Comparison of ENCODE assay signal across 1 cellular context in the genomic region with DNA sequence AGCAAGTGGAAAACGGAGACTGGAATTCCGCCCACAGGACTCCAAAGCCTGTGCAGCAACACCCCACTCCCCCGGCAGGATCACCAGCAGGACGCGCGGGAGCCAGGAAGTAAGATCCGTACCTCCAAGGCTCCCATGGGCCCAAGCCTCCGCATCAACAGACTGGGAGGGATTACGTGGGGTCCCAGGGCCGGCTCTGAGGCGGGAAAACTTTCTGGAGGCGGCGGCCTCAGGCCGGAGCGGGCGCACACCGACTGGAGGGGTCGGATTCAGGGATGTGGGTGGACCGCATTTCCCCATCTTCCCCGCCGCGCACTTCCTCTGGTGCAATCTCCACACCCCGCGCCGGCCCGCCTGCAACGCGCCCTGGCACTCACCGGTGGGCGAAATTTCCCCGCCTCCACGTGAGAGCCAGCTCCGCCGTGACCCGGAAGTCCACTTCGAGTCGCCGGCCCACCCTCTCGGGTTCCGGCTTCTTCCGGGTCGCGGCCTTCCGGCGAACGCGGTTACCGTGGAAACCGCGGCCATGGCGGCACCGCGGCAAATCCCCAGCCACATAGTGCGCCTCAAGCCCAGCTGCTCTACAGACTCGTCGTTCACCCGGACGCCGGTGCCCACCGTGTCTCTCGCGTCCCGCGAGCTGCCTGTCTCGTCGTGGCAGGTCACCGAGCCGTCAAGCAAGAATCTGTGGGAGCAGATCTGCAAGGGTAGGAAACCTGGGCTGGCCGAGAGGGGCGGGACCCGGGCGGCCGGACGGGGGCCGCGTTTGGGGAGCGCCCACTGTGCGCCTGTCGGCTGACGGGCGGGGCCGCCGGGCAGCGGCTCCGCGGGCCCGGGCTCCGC.
TF ChIP-seq lines count a peak whose summit lies in the region.

A gene with protein sequence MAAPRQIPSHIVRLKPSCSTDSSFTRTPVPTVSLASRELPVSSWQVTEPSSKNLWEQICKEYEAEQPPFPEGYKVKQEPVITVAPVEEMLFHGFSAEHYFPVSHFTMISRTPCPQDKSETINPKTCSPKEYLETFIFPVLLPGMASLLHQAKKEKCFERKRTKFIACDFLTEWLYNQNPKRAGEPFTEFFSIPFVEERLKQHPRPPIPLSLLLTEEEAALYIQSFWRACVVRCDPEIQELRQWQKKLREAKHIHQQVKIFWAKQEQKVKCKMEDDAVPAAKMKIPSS (plus strand): TSS at position 491 of the 843 bp plus-strand sequence. CDS start 36 bp downstream, at position 527.
A gene with protein sequence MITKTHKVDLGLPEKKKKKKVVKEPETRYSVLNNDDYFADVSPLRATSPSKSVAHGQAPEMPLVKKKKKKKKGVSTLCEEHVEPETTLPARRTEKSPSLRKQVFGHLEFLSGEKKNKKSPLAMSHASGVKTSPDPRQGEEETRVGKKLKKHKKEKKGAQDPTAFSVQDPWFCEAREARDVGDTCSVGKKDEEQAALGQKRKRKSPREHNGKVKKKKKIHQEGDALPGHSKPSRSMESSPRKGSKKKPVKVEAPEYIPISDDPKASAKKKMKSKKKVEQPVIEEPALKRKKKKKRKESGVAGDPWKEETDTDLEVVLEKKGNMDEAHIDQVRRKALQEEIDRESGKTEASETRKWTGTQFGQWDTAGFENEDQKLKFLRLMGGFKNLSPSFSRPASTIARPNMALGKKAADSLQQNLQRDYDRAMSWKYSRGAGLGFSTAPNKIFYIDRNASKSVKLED (minus strand): TSS at position 447 of the 843 bp plus-strand sequence. CDS start 3,192 bp downstream, outside the sequence.

TF ChIP-seq in K562, 482 proteins besides CTCF, POLR2A, EP300 and RAD21 (continued from another document and continues in another):
- TF ChIP-seq EZH2 (IDR thresholded peaks at IDR 0.05; ENCODE audit: borderline replicate concordance, low read depth, low read length) = no peak
- no peak; the same call in 1 of the 2 replicates for TF ChIP-seq SOX6 (IDR thresholded peaks at IDR 0.05)
- no peak for TF ChIP-seq RBM39 (optimal IDR thresholded peaks at IDR 0.05; ENCODE audit: low read depth, low read length)
- TF ChIP-seq HDAC6 (IDR thresholded peaks at IDR 0.05; ENCODE audit: low read depth, low read length) = no peak
- TF ChIP-seq, protein P1, sequence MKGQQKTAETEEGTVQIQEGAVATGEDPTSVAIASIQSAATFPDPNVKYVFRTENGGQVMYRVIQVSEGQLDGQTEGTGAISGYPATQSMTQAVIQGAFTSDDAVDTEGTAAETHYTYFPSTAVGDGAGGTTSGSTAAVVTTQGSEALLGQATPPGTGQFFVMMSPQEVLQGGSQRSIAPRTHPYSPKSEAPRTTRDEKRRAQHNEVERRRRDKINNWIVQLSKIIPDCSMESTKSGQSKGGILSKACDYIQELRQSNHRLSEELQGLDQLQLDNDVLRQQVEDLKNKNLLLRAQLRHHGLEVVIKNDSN (CRISPR knock-in tag; IDR thresholded peaks at IDR 0.05) = peak; percentile 73
- TF ChIP-seq, protein P2, sequence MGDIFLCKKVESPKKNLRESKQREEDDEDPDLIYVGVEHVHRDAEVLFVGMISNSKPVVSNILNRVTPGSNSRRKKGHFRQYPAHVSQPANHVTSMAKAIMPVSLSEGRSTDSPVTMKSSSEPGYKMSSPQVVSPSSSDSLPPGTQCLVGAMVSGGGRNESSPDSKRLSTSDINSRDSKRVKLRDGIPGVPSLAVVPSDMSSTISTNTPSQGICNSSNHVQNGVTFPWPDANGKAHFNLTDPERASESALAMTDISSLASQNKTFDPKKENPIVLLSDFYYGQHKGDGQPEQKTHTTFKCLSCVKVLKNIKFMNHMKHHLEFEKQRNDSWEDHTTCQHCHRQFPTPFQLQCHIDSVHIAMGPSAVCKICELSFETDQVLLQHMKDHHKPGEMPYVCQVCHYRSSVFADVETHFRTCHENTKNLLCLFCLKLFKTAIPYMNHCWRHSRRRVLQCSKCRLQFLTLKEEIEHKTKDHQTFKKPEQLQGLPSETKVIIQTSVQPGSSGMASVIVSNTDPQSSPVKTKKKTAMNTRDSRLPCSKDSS (IDR thresholded peaks at IDR 0.05; ENCODE audit: low read depth, partially characterized antibody) = no peak
- no peak for TF ChIP-seq NFE2L1 (tag; IDR thresholded peaks at IDR 0.05; ENCODE audit: borderline replicate concordance, low read depth)
- TF ChIP-seq ZNF239 (CRISPR knock-in tag; IDR thresholded peaks at IDR 0.05) = no peak
- TF ChIP-seq MIER1 (IDR thresholded peaks at IDR 0.05; ENCODE audit: low read depth) = no peak
- no peak for TF ChIP-seq ZNF23 (CRISPR knock-in tag; IDR thresholded peaks at IDR 0.05)
- TF ChIP-seq STAT5B (CRISPR knock-in tag; IDR thresholded peaks at IDR 0.05) = no peak
- TF ChIP-seq SAFB2 (IDR thresholded peaks at IDR 0.05; ENCODE audit: borderline replicate concordance, low read depth, low read length, severe bottlenecking) = no peak
- no peak for TF ChIP-seq CBX5 (IDR thresholded peaks at IDR 0.05; ENCODE audit: borderline replicate concordance, low read depth)
- peak; percentile 82 for TF ChIP-seq ELF2 (CRISPR knock-in tag; IDR thresholded peaks at IDR 0.05)
- no peak for TF ChIP-seq SRSF7 (optimal IDR thresholded peaks at IDR 0.05; ENCODE audit: low read depth, low read length)
- TF ChIP-seq, protein P3, sequence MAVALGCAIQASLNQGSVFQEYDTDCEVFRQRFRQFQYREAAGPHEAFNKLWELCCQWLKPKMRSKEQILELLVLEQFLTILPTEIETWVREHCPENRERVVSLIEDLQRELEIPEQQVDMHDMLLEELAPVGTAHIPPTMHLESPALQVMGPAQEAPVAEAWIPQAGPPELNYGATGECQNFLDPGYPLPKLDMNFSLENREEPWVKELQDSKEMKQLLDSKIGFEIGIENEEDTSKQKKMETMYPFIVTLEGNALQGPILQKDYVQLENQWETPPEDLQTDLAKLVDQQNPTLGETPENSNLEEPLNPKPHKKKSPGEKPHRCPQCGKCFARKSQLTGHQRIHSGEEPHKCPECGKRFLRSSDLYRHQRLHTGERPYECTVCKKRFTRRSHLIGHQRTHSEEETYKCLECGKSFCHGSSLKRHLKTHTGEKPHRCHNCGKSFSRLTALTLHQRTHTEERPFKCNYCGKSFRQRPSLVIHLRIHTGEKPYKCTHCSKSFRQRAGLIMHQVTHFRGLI (CRISPR knock-in tag; IDR thresholded peaks at IDR 0.05) = no peak
- no peak for TF ChIP-seq BCLAF1 (IDR thresholded peaks at IDR 0.05; ENCODE audit: borderline replicate concordance in 1 of 2, control insufficient read depth in 1 of 2, low read depth in 2 of 2, low read length in 1 of 2)
- TF ChIP-seq ZNF3 (CRISPR knock-in tag; IDR thresholded peaks at IDR 0.05) = no peak
- TF ChIP-seq, protein P4, sequence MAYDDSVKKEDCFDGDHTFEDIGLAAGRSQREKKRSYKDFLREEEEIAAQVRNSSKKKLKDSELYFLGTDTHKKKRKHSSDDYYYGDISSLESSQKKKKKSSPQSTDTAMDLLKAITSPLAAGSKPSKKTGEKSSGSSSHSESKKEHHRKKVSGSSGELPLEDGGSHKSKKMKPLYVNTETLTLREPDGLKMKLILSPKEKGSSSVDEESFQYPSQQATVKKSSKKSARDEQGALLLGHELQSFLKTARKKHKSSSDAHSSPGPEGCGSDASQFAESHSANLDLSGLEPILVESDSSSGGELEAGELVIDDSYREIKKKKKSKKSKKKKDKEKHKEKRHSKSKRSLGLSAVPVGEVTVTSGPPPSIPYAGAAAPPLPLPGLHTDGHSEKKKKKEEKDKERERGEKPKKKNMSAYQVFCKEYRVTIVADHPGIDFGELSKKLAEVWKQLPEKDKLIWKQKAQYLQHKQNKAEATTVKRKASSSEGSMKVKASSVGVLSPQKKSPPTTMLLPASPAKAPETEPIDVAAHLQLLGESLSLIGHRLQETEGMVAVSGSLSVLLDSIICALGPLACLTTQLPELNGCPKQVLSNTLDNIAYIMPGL (CRISPR knock-in tag; IDR thresholded peaks at IDR 0.05) = no peak
- 0 out of 2 replicates have a peak, but pooled peaks have one; percentile 22 for TF ChIP-seq ZBTB9 (CRISPR knock-in tag; IDR thresholded peaks at IDR 0.05)
- TF ChIP-seq HDGF (IDR thresholded peaks at IDR 0.05) = no peak
- TF ChIP-seq NRF1 (conservative IDR thresholded peaks at IDR 0.05 in 1 of 2, IDR thresholded peaks at IDR 0.05 in 1 of 2) = peak; percentile 36 to 44; a peak in 1 of 4 replicates
- TF ChIP-seq SMARCE1 (IDR thresholded peaks at IDR 0.05) = no peak
- no peak for TF ChIP-seq FOXA1 (IDR thresholded peaks at IDR 0.05; ENCODE audit: borderline replicate concordance)
- no peak for TF ChIP-seq ZNF384 (IDR thresholded peaks at IDR 0.05; ENCODE audit: low read depth, low read length)
- peak; percentile 65; the same call in 1 of the 2 replicates for TF ChIP-seq SP1 (CRISPR knock-in tag; IDR thresholded peaks at IDR 0.05)
- no peak for TF ChIP-seq NR2F6 (CRISPR knock-in tag; IDR thresholded peaks at IDR 0.05)
- no peak for TF ChIP-seq CEBPB (tag; IDR thresholded peaks at IDR 0.05)
- no peak for TF ChIP-seq ZNF354B (CRISPR knock-in tag; IDR thresholded peaks at IDR 0.05)
- TF ChIP-seq XRCC5 (IDR thresholded peaks at IDR 0.05; ENCODE audit: low read depth, low read length) = no peak
- no peak for TF ChIP-seq HIVEP1 (CRISPR knock-in tag; IDR thresholded peaks at IDR 0.05)
- TF ChIP-seq NFE2 (IDR thresholded peaks at IDR 0.05; ENCODE audit: low read depth) = no peak
- TF ChIP-seq PTTG1 (tag; IDR thresholded peaks at IDR 0.05; ENCODE audit: low read depth) = no peak
- no peak for TF ChIP-seq CCAR2 (IDR thresholded peaks at IDR 0.05; ENCODE audit: low read depth, low read length)
- no peak for TF ChIP-seq MED1 (CRISPR knock-in tag; IDR thresholded peaks at IDR 0.05; ENCODE audit: borderline replicate concordance)
